In the genomic region with DNA sequence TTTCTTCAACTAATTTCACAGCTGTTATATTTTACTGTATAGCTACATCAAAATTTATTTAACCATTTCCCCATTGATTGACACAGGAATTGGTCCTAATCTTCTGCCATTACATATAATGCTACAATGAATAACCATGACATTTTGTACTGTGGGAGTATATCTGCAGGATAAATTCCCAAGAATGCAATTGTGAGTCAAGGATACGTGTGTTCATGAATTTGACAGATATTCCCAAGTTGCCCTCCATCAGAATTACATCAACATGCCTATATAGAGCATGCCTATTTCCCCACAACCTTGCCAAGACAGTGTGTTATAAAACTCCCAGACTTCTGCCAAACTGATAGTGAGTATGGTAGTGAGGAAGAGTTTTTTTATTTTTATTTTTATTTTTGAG, we compare ENCODE assay signal across 25 cellular contexts. TPM values are rescaled to one million over a fixed set of nuclear protein-coding genes. Genes with fewer than 3 reads are reported as not detected.
A peak's percentile ranks its signal among the peaks of the same experiment; 100 is the strongest.
DNase-seq lines count a peak whose midpoint lies in the region; ATAC-seq and TF ChIP-seq lines count a peak whose summit lies in the region.
"Had no signal": no experiment of that assay in that cellular context is flagged by ENCODE, and none has a peak within 500 bp of the region (broad histone marks: within the 10 kb centered on the region; RNA-seq: fewer than 3 reads in every experiment).

No MANE protein-coding gene starts in this region.

- TF ChIP-seq CTCF in fibroblast of pulmonary artery (IDR thresholded peaks at IDR 0.05; ENCODE audit: low read length, missing control alignments) (no peak), osteocyte (IDR thresholded peaks at IDR 0.05) (no peak), nephron progenitor cell (IDR thresholded peaks at IDR 0.05) (no peak)

- DNase-seq in amniotic epithelial cell (ENCODE audit: low read depth) = peak; percentile 22
- peak; percentile 17 for DNase-seq in fibroblast of pulmonary artery (ENCODE audit: low read depth)
- no peak for DNase-seq in substantia nigra (lab: John Stamatoyannopoulos, UW)
- no peak for DNase-seq in osteocyte (ENCODE audit: extremely low spot score, unreplicated experiment)
- DNase-seq in nephron progenitor cell = no peak
- no peak for DNase-seq in stimulated activated CD4-positive, alpha-beta T cell treated with anti-CD3 and anti-CD28 coated beads, Interleukin-2, amount 100 ng/mL, for 48 hours
- DNase-seq: 8988T; ACHN; AML-193; BE2C; CD4-positive, alpha-beta T cell; CD8-positive, alpha-beta memory T cell; DMS53; DMS79 treated with DMSO at 0.1 percent for 48 hours; GF-D8; GOT3; HFFc6 had no signal

- H3K9me3 Mint-ChIP-seq in osteocyte (ENCODE audit: unreplicated experiment) (no peaks in the 10 kb centered on the region), nephron progenitor cell (no peaks in the 10 kb centered on the region)
- H3K9me3 Mint-ChIP-seq: CD14-positive monocyte; CD4-positive, alpha-beta T cell; CD8-positive, alpha-beta memory T cell; HFFc6 had no signal

- H3K4me1 Mint-ChIP-seq in osteocyte (ENCODE audit: unreplicated experiment) (peaks cover 33% of the 10 kb centered on the region), nephron progenitor cell (peaks cover 45% of the 10 kb centered on the region)

- H3K27me3 Mint-ChIP-seq in osteocyte (ENCODE audit: unreplicated experiment) = no peaks in the 10 kb centered on the region
- peaks cover 5% of the 10 kb centered on the region for H3K27me3 Mint-ChIP-seq in nephron progenitor cell (ENCODE audit: low read depth, poor library complexity)
- H3K27me3 Mint-ChIP-seq: CD4-positive, alpha-beta T cell had no signal

- H3K36me3 Mint-ChIP-seq in osteocyte (ENCODE audit: unreplicated experiment) (no peaks in the 10 kb centered on the region), nephron progenitor cell (ENCODE audit: low read depth) (no peaks in the 10 kb centered on the region)
- H3K36me3 Mint-ChIP-seq: CD14-positive monocyte; CD8-positive, alpha-beta memory T cell had no signal

- H3K4me3 Mint-ChIP-seq in osteocyte (ENCODE audit: unreplicated experiment) (no peak overlapping the region), nephron progenitor cell (no peak overlapping the region)
- H3K4me3 Mint-ChIP-seq: CD14-positive monocyte; CD4-positive, alpha-beta T cell; CD8-positive, alpha-beta memory T cell; HFFc6 had no signal

- no peak for ATAC-seq in HG02981 (IDR thresholded peaks at IDR 0.05; ENCODE audit: unreplicated experiment)
- ATAC-seq: A549 had no signal

- H3K27ac ChIP-seq in cingulate gyrus (ENCODE audit: low read depth, low read length) = peak overlapping the region; percentile 89
- peak overlapping the region; percentile 91 for H3K27ac ChIP-seq in substantia nigra (ENCODE audit: low read depth, low read length, poor library complexity, severe bottlenecking)
- H3K27ac ChIP-seq: A549; BLaER1 treated with 17β-estradiol and CSF1 and Interleukin-3, amounts not matched to agents 10 nM and 100 nM had no signal

- H3K27ac Mint-ChIP-seq in osteocyte (ENCODE audit: unreplicated experiment) (no peak overlapping the region), nephron progenitor cell (no peak overlapping the region)
- H3K27ac Mint-ChIP-seq: CD14-positive monocyte; CD4-positive, alpha-beta T cell; CD8-positive, alpha-beta memory T cell; HFFc6 had no signal

- H3K4me3 ChIP-seq in fibroblast of pulmonary artery (replicated peaks; ENCODE audit: low read depth, low read length) = no peak overlapping the region
- H3K4me3 ChIP-seq: A549; BLaER1 treated with 17β-estradiol and CSF1 and Interleukin-3, amounts not matched to agents 10 nM and 100 nM; HAP-1 had no signal

RNA-seq across cellular contexts. Expression of gene TIE1, which starts 2.7 kb away (rescaled TPM):
- not detected in 2 replicates for total RNA-seq in osteocyte
- total RNA-seq: CD4-positive, alpha-beta T cell; G401 had no signal

RNA-seq across cellular contexts. Expression of gene C1orf210, which starts 12.7 kb away (rescaled TPM):
- not detected in 2 replicates for total RNA-seq in osteocyte
- total RNA-seq: CD4-positive, alpha-beta T cell; CD8-positive, alpha-beta memory T cell; Daoy; G401; HFFc6 had no signal

RNA-seq across cellular contexts. Expression of gene TMEM125, which starts 28.3 kb away (rescaled TPM):
- not detected in 2 replicates for total RNA-seq in osteocyte
- total RNA-seq: CD4-positive, alpha-beta T cell; CD8-positive, alpha-beta memory T cell; Daoy; G401; HFFc6 had no signal

RNA-seq across cellular contexts. Expression of gene MPL, which starts 39.6 kb away (rescaled TPM):
- total RNA-seq in osteocyte = not detected in 2 replicates
- total RNA-seq: CD4-positive, alpha-beta T cell; CD8-positive, alpha-beta memory T cell; G401; HFFc6 had no signal

Comparison
In these comparisons a context has a peak if more than half of its experiments do, and no peak if none do; other contexts are left out.
1. DNase-seq: peak in amniotic epithelial cell (single experiment) and fibroblast of pulmonary artery (single experiment); none in substantia nigra (0 of 49), osteocyte (single experiment), nephron progenitor cell (single experiment) and stimulated activated CD4-positive, alpha-beta T cell treated with anti-CD3 and anti-CD28 coated beads, Interleukin-2, amount 100 ng/mL, for 48 hours (0 of 2).